ENCODE assay signal across 7 cellular contexts in genomic region chr7:80134536-80135305, GRCh38. TPM values are rescaled to one million over a fixed set of nuclear protein-coding genes. Genes with fewer than 3 reads are reported as not detected.
A peak's percentile ranks its signal among the peaks of the same experiment; 100 is the strongest.
DNase-seq lines count a peak whose midpoint lies in the region; ATAC-seq and TF ChIP-seq lines count a peak whose summit lies in the region.

GNAI1 (plus strand) TSS chr7:80134831; CDS start chr7:80135161, 330 bp downstream.

- intact Hi-C loops in Right ventricle myocardium inferior (cut with DNase I): loop anchor here (5.0 kb wide), 3 partner anchors 143 to 258 kb away; no protein-coding TSS in a partner anchor

- no peaks in the 10 kb centered on the region for H3K27me3 ChIP-seq in adipocyte (replicated peaks; ENCODE audit: control insufficient read depth, insufficient read depth, low read length)
- peaks cover 74% of the 10 kb centered on the region for H3K27me3 ChIP-seq in neutrophil

- peak within 1 kb of the TSS; percentile 96 for H3K9ac ChIP-seq in adipocyte (ENCODE audit: low read length)

- peak; percentile 24 for DNase-seq in GM10266 (ENCODE audit: extremely low spot score)
- peak; percentile 81 for DNase-seq in NOMO-1 treated with DMSO at 0.1 percent for 48 hours (lab: John Stamatoyannopoulos, UW; ENCODE audit: unreplicated experiment)
- DNase-seq in adipocyte (ENCODE audit: low read depth): peak; percentile 89
- DNase-seq in Right ventricle myocardium inferior (ENCODE audit: missing footprints): peak; percentile 77

- H3K27ac ChIP-seq in neutrophil: no peak within 1 kb of the TSS

- H3K4me3 ChIP-seq in adipocyte (ENCODE audit: low read length) (peak within 1 kb of the TSS; percentile 84), neutrophil (ENCODE audit: low read depth in 1 of 2, low read length in 1 of 2) (peak within 1 kb of the TSS; percentile 45 to 68)

- no peaks in the 10 kb centered on the region for H3K9me3 ChIP-seq in adipocyte (ENCODE audit: control insufficient read depth, low read length)
- H3K9me3 ChIP-seq in neutrophil: no peaks in the 10 kb centered on the region

- H3K36me3 ChIP-seq in adipocyte (ENCODE audit: control insufficient read depth, insufficient read depth, low read length, severe bottlenecking) (no peaks in the 10 kb centered on the region), neutrophil (no peaks in the 10 kb centered on the region)

- H3K4me1 ChIP-seq in adipocyte (ENCODE audit: control insufficient read depth, insufficient read depth, low read length) (peaks cover 30% of the 10 kb centered on the region), neutrophil (ENCODE audit: control insufficient read depth in 1 of 2, insufficient read depth in 1 of 2, low read depth in 1 of 2, low read length in 1 of 2) (peaks cover 10 to 20% of the 10 kb centered on the region in 2 experiments)

- peak; percentile 42 for ATAC-seq in HG03103 (IDR thresholded peaks at IDR 0.05; ENCODE audit: low read depth, unreplicated experiment)
- ATAC-seq in Right ventricle myocardium inferior: peak; percentile 87
- ATAC-seq in GM21737 (IDR thresholded peaks at IDR 0.05; ENCODE audit: unreplicated experiment): no peak

- TF ChIP-seq CTCF in GM10266 (IDR thresholded peaks at IDR 0.05; ENCODE audit: control insufficient read depth, insufficient read depth, low read depth, missing control alignments) (no peak), neutrophil (IDR thresholded peaks at IDR 0.05) (no peak)

RNA-seq across cellular contexts. Expression of gene GNAI1, which starts in this region (rescaled TPM):
- 12.4 TPM for total RNA-seq in Right ventricle myocardium inferior

Comparison
In these comparisons a context has a peak if more than half of its experiments do, and no peak if none do; other contexts are left out.
1. DNase-seq: peak in every context shown above with its lines; median percentile 89 in adipocyte; 81 in NOMO-1 treated with DMSO at 0.1 percent for 48 hours; 77 in Right ventricle myocardium inferior; 24 in GM10266.